In the genomic region with DNA sequence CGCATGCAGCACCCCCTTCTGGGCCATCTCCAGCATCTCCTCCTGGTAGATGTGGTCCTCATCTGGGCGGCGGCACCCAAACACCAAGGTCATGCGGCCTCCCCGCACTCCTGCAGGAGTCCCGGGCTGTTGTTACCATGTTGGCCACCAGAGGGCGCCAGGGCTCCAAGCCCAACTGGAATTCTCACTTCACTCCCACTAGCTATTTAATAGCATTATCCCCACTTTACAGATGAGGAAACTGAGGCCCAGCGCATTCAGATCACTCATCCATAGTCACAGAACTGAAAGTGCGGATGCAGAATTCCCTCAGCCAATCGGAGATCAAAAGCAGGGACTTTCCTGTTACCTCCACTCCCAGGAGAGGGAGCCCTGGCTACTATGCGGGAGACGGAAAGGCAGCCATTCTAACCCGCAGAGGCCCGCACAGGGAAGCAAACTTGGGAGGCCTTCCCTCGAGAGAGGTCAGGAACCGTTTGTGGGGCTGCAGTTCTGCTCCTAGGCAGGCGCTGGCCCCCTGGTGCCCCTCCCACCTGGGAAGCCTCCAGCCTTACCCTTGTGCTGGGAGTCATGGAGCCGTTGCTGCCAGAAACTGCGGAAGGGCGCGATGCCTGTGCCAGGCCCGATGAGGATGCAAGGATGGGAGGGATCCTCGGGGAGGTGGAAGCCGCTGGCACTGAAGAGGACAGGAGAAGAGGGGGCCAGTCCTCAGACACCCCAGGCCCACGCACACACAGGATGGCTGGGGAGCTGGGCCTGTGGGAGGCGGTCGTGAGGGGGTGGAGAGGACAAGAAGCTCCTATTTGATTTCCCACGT, we compare ENCODE assay signal across 9 cellular contexts. TPM values are rescaled to one million over a fixed set of nuclear protein-coding genes. Genes with fewer than 3 reads are reported as not detected.
A peak's percentile ranks its signal among the peaks of the same experiment; 100 is the strongest.
DNase-seq lines count a peak whose midpoint lies in the region; ATAC-seq, FAIRE-seq and TF ChIP-seq lines count a peak whose summit lies in the region.
"Had no signal": no experiment of that assay in that cellular context is flagged by ENCODE, and none has a peak within 500 bp of the region (broad histone marks: within the 10 kb centered on the region; RNA-seq: fewer than 3 reads in every experiment).

No MANE protein-coding gene starts in this region.

- H3K4me3 ChIP-seq in GM12875 (ENCODE audit: low read depth, low read length) (no peak overlapping the region), endothelial cell of umbilical vein (replicated peaks in 1 of 3; ENCODE audit: insufficient read depth in 1 of 3, low read depth in 1 of 3, low read length in 3 of 3) (no peak overlapping the region)
- no peak overlapping the region for H3K4me3 ChIP-seq in naive thymus-derived CD4-positive, alpha-beta T cell (ENCODE audit: low read length)

- H3K27me3 ChIP-seq in endothelial cell of umbilical vein (ENCODE audit: control insufficient read depth in 2 of 2, insufficient read depth in 2 of 2, low read length in 2 of 2), result no peaks in the 10 kb centered on the region
- no peaks in the 10 kb centered on the region for H3K27me3 ChIP-seq in naive thymus-derived CD4-positive, alpha-beta T cell (ENCODE audit: control insufficient read depth in 2 of 2, insufficient read depth in 2 of 2, low read length in 2 of 2)

- no peak overlapping the region for H2AFZ ChIP-seq in endothelial cell of umbilical vein (ENCODE audit: low read depth, low read length)

- H3K27ac Mint-ChIP-seq in naive thymus-derived CD4-positive, alpha-beta T cell, result no peak overlapping the region

- DNase-seq in A172 (ENCODE audit: low spot score), result peak; percentile 43
- peak; percentile 26 for DNase-seq in NCI-H345 treated with DMSO at 0.1 percent for 48 hours (lab: John Stamatoyannopoulos, UW; ENCODE audit: unreplicated experiment)
- DNase-seq in activated CD8-positive, alpha-beta memory T cell treated with anti-CD3 and anti-CD28 coated beads for 48 hours (ENCODE audit: low read depth in 2 of 3, low spot score in 2 of 3), result peak; percentile 30 to 77 (median 71)
- DNase-seq in endothelial cell of umbilical vein (ENCODE audit: low read depth, low spot score), result peak; percentile 38
- peak; percentile 28 to 77 (median 59) for DNase-seq in naive thymus-derived CD4-positive, alpha-beta T cell
- peak; percentile 24 to 44 for DNase-seq in stimulated activated CD8-positive, alpha-beta memory T cell treated with anti-CD3 and anti-CD28 coated beads, Interleukin-7, amount 100 ng/mL, for 48 hours (ENCODE audit: extremely low read depth in 1 of 2, low read depth in 1 of 2)

- no peaks in the 10 kb centered on the region for H3K4me1 ChIP-seq in endothelial cell of umbilical vein (ENCODE audit: control insufficient read depth, extremely low read depth, insufficient read depth, low read length)
- H3K4me1 ChIP-seq in naive thymus-derived CD4-positive, alpha-beta T cell (ENCODE audit: control insufficient read depth in 2 of 2, insufficient read depth in 2 of 2, low read length in 2 of 2), result no peaks in the 10 kb centered on the region

- no peaks in the 10 kb centered on the region for H3K9me3 ChIP-seq in endothelial cell of umbilical vein (replicated peaks; ENCODE audit: control insufficient read depth, insufficient read depth, low read length)
- no peaks in the 10 kb centered on the region for H3K9me3 ChIP-seq in naive thymus-derived CD4-positive, alpha-beta T cell (ENCODE audit: control insufficient read depth in 2 of 3, low read length in 3 of 3)

- H3K9ac ChIP-seq in endothelial cell of umbilical vein (replicated peaks; ENCODE audit: extremely low read depth, insufficient read depth, low read length), result no peak overlapping the region

- peaks cover 0 to 7% (median 0%) of the 10 kb centered on the region in 7 donors for H3K4me1 Mint-ChIP-seq in naive thymus-derived CD4-positive, alpha-beta T cell

- no peak overlapping the region for H3K4me3 Mint-ChIP-seq in naive thymus-derived CD4-positive, alpha-beta T cell

- no peaks in the 10 kb centered on the region for H3K9me3 Mint-ChIP-seq in naive thymus-derived CD4-positive, alpha-beta T cell

- H3K79me2 ChIP-seq in endothelial cell of umbilical vein (ENCODE audit: control insufficient read depth, insufficient read depth, low read length), result no peaks in the 10 kb centered on the region

- dilution Hi-C loops in endothelial cell of umbilical vein (cut with MboI; ENCODE audit: extremely low pct_ligation_motif_present, low sequenced_read_pairs), result no loop called here

- TF ChIP-seq POLR2A in endothelial cell of umbilical vein (IDR thresholded peaks at IDR 0.05; ENCODE audit: low read depth, low read length), result no peak

- H3K36me3 Mint-ChIP-seq in naive thymus-derived CD4-positive, alpha-beta T cell, result no peaks in the 10 kb centered on the region

- no peak overlapping the region for H3K27ac ChIP-seq in endothelial cell of umbilical vein (ENCODE audit: insufficient read depth, low read depth, low read length)
- no peak overlapping the region for H3K27ac ChIP-seq in naive thymus-derived CD4-positive, alpha-beta T cell (ENCODE audit: low read depth, low read length)

- intact Hi-C loops in endothelial cell of umbilical vein (cut with micrococcal nuclease), result loop anchor here (1.0 kb wide), 2 partner anchors 120 to 491 kb away; no protein-coding TSS in a partner anchor
- intact Hi-C loops in naive thymus-derived CD4-positive, alpha-beta T cell (cut with micrococcal nuclease), result loop anchor here in 1 of 2 donors (1.0 kb wide), 2 partner anchors 45 to 120 kb away; no protein-coding TSS in a partner anchor

- CTCF ChIA-PET in endothelial cell of umbilical vein (lab: Charles Lee), result interaction anchor here (0.6 to 8.3 kb wide), 26 partner anchors 9 to 587 kb away, joined by 3 to 286 read pairs (median 4); a partner anchor contains a TSS
- CTCF ChIA-PET in naive thymus-derived CD4-positive, alpha-beta T cell (lab: Charles Lee), result interaction anchor here (0.5 to 1.3 kb wide), 4 partner anchors 8 to 430 kb away, joined by 3 to 13 read pairs (median 4); no protein-coding TSS in a partner anchor

- peak; percentile 73 for ATAC-seq in naive thymus-derived CD4-positive, alpha-beta T cell
- no peak for ATAC-seq in GM18858 (IDR thresholded peaks at IDR 0.05; ENCODE audit: unreplicated experiment)

- H3K4me2 ChIP-seq in endothelial cell of umbilical vein (ENCODE audit: insufficient read depth, low read length), result no peak overlapping the region

- FAIRE-seq in endothelial cell of umbilical vein (lab: Jason Lieb, UNC), result peak; percentile 63

- BruUV-seq in endothelial cell of umbilical vein (replicated peaks; lab: Mats Ljungman, UMichigan), result no TSS peak

- H3K27me3 Mint-ChIP-seq in naive thymus-derived CD4-positive, alpha-beta T cell, result no peaks in the 10 kb centered on the region

- H3K9me1 ChIP-seq in endothelial cell of umbilical vein (replicated peaks; ENCODE audit: control insufficient read depth, extremely low read depth, insufficient read depth, low read length), result no peaks in the 10 kb centered on the region

- no peaks in the 10 kb centered on the region for H3K36me3 ChIP-seq in endothelial cell of umbilical vein (ENCODE audit: control insufficient read depth in 2 of 2, extremely low read depth in 1 of 2, insufficient read depth in 2 of 2, low read length in 2 of 2)
- H3K36me3 ChIP-seq in naive thymus-derived CD4-positive, alpha-beta T cell (ENCODE audit: control insufficient read depth in 2 of 3, insufficient read depth in 3 of 3, low read length in 3 of 3), result no peaks in the 10 kb centered on the region

- POLR2A ChIA-PET in endothelial cell of umbilical vein (lab: Charles Lee), result no interaction called here
- POLR2A ChIA-PET in naive thymus-derived CD4-positive, alpha-beta T cell (lab: Charles Lee), result no interaction called here

- TF ChIP-seq CTCF in GM12875 (IDR thresholded peaks at IDR 0.05; ENCODE audit: borderline replicate concordance, insufficient read depth, low read depth, low read length) (peak; percentile 82), endothelial cell of umbilical vein (IDR thresholded peaks at IDR 0.05; ENCODE audit: extremely low read depth in 1 of 2, insufficient read depth in 1 of 2, low read depth in 1 of 2, low read length in 2 of 2) (peak; percentile 75 to 84)

- H4K20me1 ChIP-seq in endothelial cell of umbilical vein (replicated peaks; ENCODE audit: control insufficient read depth, extremely low read depth, insufficient read depth, low read length), result no peaks in the 10 kb centered on the region

TF ChIP-seq in endothelial cell of umbilical vein, 7 proteins besides CTCF, POLR2A, EP300 and RAD21:
- TF ChIP-seq GATA2 (IDR thresholded peaks at IDR 0.05; ENCODE audit: insufficient read depth, insufficient read length, low read depth, low read length) (no peak), FOS (IDR thresholded peaks at IDR 0.05; ENCODE audit: borderline replicate concordance, insufficient read depth, low read length) (no peak), POLR2AphosphoS5 (IDR thresholded peaks at IDR 0.05; ENCODE audit: insufficient read depth, low read depth, low read length) (no peak), EZH2 (IDR thresholded peaks at IDR 0.05; ENCODE audit: borderline replicate concordance, low read depth, low read length, severe bottlenecking) (no peak), MYC (IDR thresholded peaks at IDR 0.05; ENCODE audit: low read depth, low read length) (no peak), JUN (IDR thresholded peaks at IDR 0.05; ENCODE audit: borderline replicate concordance, insufficient read depth, insufficient read length, low read depth) (no peak)
- TF ChIP-seq, protein P1, sequence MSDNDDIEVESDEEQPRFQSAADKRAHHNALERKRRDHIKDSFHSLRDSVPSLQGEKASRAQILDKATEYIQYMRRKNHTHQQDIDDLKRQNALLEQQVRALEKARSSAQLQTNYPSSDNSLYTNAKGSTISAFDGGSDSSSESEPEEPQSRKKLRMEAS (IDR thresholded peaks at IDR 0.05; ENCODE audit: insufficient read depth, insufficient read length), result no peak

RNA-seq across cellular contexts. Expression of a gene that starts 40.1 kb away (rescaled TPM):
- total RNA-seq in A172 (2014; rRNA removed; shearing (Covaris generic)), result 0.12 TPM in 1 of 2 replicates, not detected in the other
- total RNA-seq in endothelial cell of umbilical vein, result not detected in 2 replicates
- polyA plus RNA-seq in endothelial cell of umbilical vein, result 0.01 TPM in 1 of 2 replicates, not detected in the other
- not detected in 2 replicates for polyA plus RNA-seq in endothelial cell of umbilical vein (2011; cell fraction: cytosol; rRNA removed)
- not detected in 2 replicates for polyA plus RNA-seq in endothelial cell of umbilical vein (2011; cell fraction: nucleus; rRNA removed)
- not detected in 2 replicates for polyA plus RNA-seq in endothelial cell of umbilical vein (2012)
- not detected in 2 replicates for polyA minus RNA-seq in endothelial cell of umbilical vein
- not detected for polyA minus RNA-seq in endothelial cell of umbilical vein (2011; cell fraction: cytosol; rRNA and poly(A)+ RNA removed)
- not detected in 2 replicates for polyA minus RNA-seq in endothelial cell of umbilical vein (2011; cell fraction: nucleus; rRNA and poly(A)+ RNA removed)
- total RNA-seq in naive thymus-derived CD4-positive, alpha-beta T cell, result under 1 TPM in 3 of 5 experiments, not detected in 2; 0.11 to 0.30 (median 0.16) TPM
- polyA plus RNA-seq in naive thymus-derived CD4-positive, alpha-beta T cell, result not detected
- total RNA-seq: pulmonary artery endothelial cell had no signal
